In genomic region chr1:53411541-53412152, GRCh38 we compare ENCODE assay signal across 22 cellular contexts. TPM values are rescaled to one million over a fixed set of nuclear protein-coding genes. Genes with fewer than 3 reads are reported as not detected.
DNase-seq lines count a peak whose midpoint lies in the region; ATAC-seq, FAIRE-seq and TF ChIP-seq lines count a peak whose summit lies in the region.
"Had no signal": no experiment of that assay in that cellular context is flagged by ENCODE, and none has a peak within 500 bp of the region (broad histone marks: within the 10 kb centered on the region; RNA-seq: fewer than 3 reads in every experiment).

No MANE protein-coding gene starts in this region.

- no peak for TF ChIP-seq CTCF in CD8-positive, alpha-beta T cell (IDR thresholded peaks at IDR 0.05)
- no peak for TF ChIP-seq CTCF in HFFc6 (IDR thresholded peaks at IDR 0.05)

- peak overlapping the region; percentile 19 for H3K4me3 Mint-ChIP-seq in CD8-positive, alpha-beta T cell
- H3K4me3 Mint-ChIP-seq in HFFc6 = peak overlapping the region; percentile 3; the same call in 1 of the 2 replicates
- H3K4me3 Mint-ChIP-seq in activated naive CD4-positive, alpha-beta T cell treated with anti-CD3 and anti-CD28 coated beads, Interleukin-2, amount 10 ng/mL, durations not matched to agents 7 days and 5 days = no peak overlapping the region
- peak overlapping the region in 4 of 10 donors; percentile 24 to 52 (median 30) for H3K4me3 Mint-ChIP-seq in naive thymus-derived CD8-positive, alpha-beta T cell

- H3K9me3 ChIP-seq in CD8-positive, alpha-beta T cell (ENCODE audit: low read length) = no peaks in the 10 kb centered on the region
- no peaks in the 10 kb centered on the region for H3K9me3 ChIP-seq in HAP-1
- H3K9me3 ChIP-seq in small intestine (ENCODE audit: control insufficient read depth, low read depth) = no peaks in the 10 kb centered on the region
- H3K9me3 ChIP-seq: mucosa of descending colon, psoas muscle had no signal

- ATAC-seq in CD8-positive, alpha-beta T cell = no peak
- no peak for ATAC-seq in naive thymus-derived CD8-positive, alpha-beta T cell
- no peak for ATAC-seq in GM21723 (IDR thresholded peaks at IDR 0.05; ENCODE audit: unreplicated experiment)
- ATAC-seq: mucosa of descending colon, psoas muscle had no signal

- CTCF ChIA-PET in CD8-positive, alpha-beta T cell (lab: Charles Lee) = interaction anchor here (10.5 kb wide), 1 partner anchor 16 kb away, joined by 95 read pairs; no protein-coding TSS in a partner anchor
- CTCF ChIA-PET in activated naive CD4-positive, alpha-beta T cell treated with anti-CD3 and anti-CD28 coated beads, Interleukin-2, amount 10 ng/mL, durations not matched to agents 7 days and 5 days (lab: Charles Lee) = interaction anchor here (0.6 to 2.7 kb wide), 3 partner anchors 18 to 1533 kb away, joined by 3 to 23 read pairs (median 16); no protein-coding TSS in a partner anchor

- 81 to 86% (median 84%) methylated on average over 5 of the region's 5 CpGs for WGBS in small intestine, 3 donors

- POLR2A ChIA-PET in CD8-positive, alpha-beta T cell (lab: Charles Lee) = no interaction called here
- POLR2A ChIA-PET in naive thymus-derived CD8-positive, alpha-beta T cell (lab: Charles Lee) = no interaction called here

- peaks cover 68% of the 10 kb centered on the region for H3K4me1 Mint-ChIP-seq in CD8-positive, alpha-beta T cell (ENCODE audit: low read depth)
- H3K4me1 Mint-ChIP-seq in HFFc6 (ENCODE audit: low read depth) = peaks cover 57% of the 10 kb centered on the region
- peaks cover 42% of the 10 kb centered on the region for H3K4me1 Mint-ChIP-seq in activated naive CD4-positive, alpha-beta T cell treated with anti-CD3 and anti-CD28 coated beads, Interleukin-2, amount 10 ng/mL, durations not matched to agents 7 days and 5 days
- peaks cover 19 to 58% (median 51%) of the 10 kb centered on the region in 4 donors for H3K4me1 Mint-ChIP-seq in naive thymus-derived CD8-positive, alpha-beta T cell

- in situ Hi-C loops in HAP-1 (cut with MboI; ENCODE audit: low sequenced_read_pairs) = no loop called here

- H3K36me3 Mint-ChIP-seq in CD8-positive, alpha-beta T cell = no peaks in the 10 kb centered on the region
- H3K36me3 Mint-ChIP-seq in HFFc6 (ENCODE audit: low read depth) = no peaks in the 10 kb centered on the region
- no peaks in the 10 kb centered on the region for H3K36me3 Mint-ChIP-seq in activated naive CD4-positive, alpha-beta T cell treated with anti-CD3 and anti-CD28 coated beads, Interleukin-2, amount 10 ng/mL, durations not matched to agents 7 days and 5 days
- H3K36me3 Mint-ChIP-seq in naive thymus-derived CD8-positive, alpha-beta T cell = no peaks in the 10 kb centered on the region

- peaks cover 38% of the 10 kb centered on the region for H3K4me1 ChIP-seq in CD8-positive, alpha-beta T cell (ENCODE audit: insufficient read depth, low read length)
- peaks cover 9% of the 10 kb centered on the region for H3K4me1 ChIP-seq in HAP-1
- no peaks in the 10 kb centered on the region for H3K4me1 ChIP-seq in small intestine (ENCODE audit: control insufficient read depth in 2 of 2, insufficient read depth in 1 of 2, low read depth in 1 of 2, low read length in 1 of 2)
- H3K4me1 ChIP-seq: psoas muscle had no signal

- no peaks in the 10 kb centered on the region for H3K27me3 Mint-ChIP-seq in CD8-positive, alpha-beta T cell (ENCODE audit: low read depth)
- H3K27me3 Mint-ChIP-seq in HFFc6 (ENCODE audit: insufficient read depth) = peaks cover 29% of the 10 kb centered on the region
- H3K27me3 Mint-ChIP-seq in activated naive CD4-positive, alpha-beta T cell treated with anti-CD3 and anti-CD28 coated beads, Interleukin-2, amount 10 ng/mL, durations not matched to agents 7 days and 5 days = peaks cover 8% of the 10 kb centered on the region
- no peaks in the 10 kb centered on the region for H3K27me3 Mint-ChIP-seq in naive thymus-derived CD8-positive, alpha-beta T cell

- H3K27me3 ChIP-seq in CD8-positive, alpha-beta T cell (ENCODE audit: insufficient read depth, low read length) = no peaks in the 10 kb centered on the region
- H3K27me3 ChIP-seq in HAP-1 (ENCODE audit: low read depth) (no peaks in the 10 kb centered on the region), small intestine (ENCODE audit: control insufficient read depth in 2 of 2, insufficient read depth in 2 of 2, low read length in 2 of 2) (no peaks in the 10 kb centered on the region)

- no peak overlapping the region for H3K4me3 ChIP-seq in CD8-positive, alpha-beta T cell (ENCODE audit: low read depth, low read length)
- H3K4me3 ChIP-seq in HAP-1 (no peak overlapping the region), small intestine (ENCODE audit: low read depth in 1 of 2, low read length in 2 of 2) (no peak overlapping the region)
- H3K4me3 ChIP-seq: mucosa of descending colon, psoas muscle had no signal

- intact Hi-C loops in CD8-positive, alpha-beta T cell (cut with DNase I, micrococcal nuclease) = loop anchor here in 1 of 2 experiments (2.0 kb wide), 1 partner anchor 85 kb away; no protein-coding TSS in a partner anchor

- no peak for DNase-seq in CD8-positive, alpha-beta T cell
- no peak for DNase-seq in HFFc6
- DNase-seq in activated naive CD4-positive, alpha-beta T cell treated with anti-CD3 and anti-CD28 coated beads, Interleukin-2, amount 10 ng/mL, durations not matched to agents 7 days and 5 days = no peak
- DNase-seq in naive thymus-derived CD8-positive, alpha-beta T cell = no peak
- no peak for DNase-seq in HAP-1 (ENCODE audit: low spot score in 2 of 2)
- no peak for DNase-seq in small intestine
- no peak for DNase-seq in LoVo (ENCODE audit: low spot score)
- DNase-seq: activated gamma-delta T cell; C1 segment of cervical spinal cord; central memory CD4-positive, alpha-beta T cell; GF-D8; mucosa of descending colon; NCI-H2107; NK-92 treated with Interleukin-12 subunit alpha and Interleukin-12 subunit beta, amount 100 ng/mL, for 24 hours; psoas muscle; SIG-M5; stimulated activated CD4-positive, alpha-beta T cell treated with anti-CD3 and anti-CD28 coated beads, Interleukin-4, amount 100 ng/mL, for 24 hours; stimulated activated naive CD4-positive, alpha-beta T cell treated with Interleukin-2 at 50 U/mL for 16 hours had no signal

- peak overlapping the region; percentile 97 for H3K27ac Mint-ChIP-seq in CD8-positive, alpha-beta T cell
- no peak overlapping the region; the same call in 1 of the 2 replicates for H3K27ac Mint-ChIP-seq in HFFc6
- peak overlapping the region; percentile 99 for H3K27ac Mint-ChIP-seq in activated naive CD4-positive, alpha-beta T cell treated with anti-CD3 and anti-CD28 coated beads, Interleukin-2, amount 10 ng/mL, durations not matched to agents 7 days and 5 days
- peak overlapping the region; percentile 75 to 96 (median 90) for H3K27ac Mint-ChIP-seq in naive thymus-derived CD8-positive, alpha-beta T cell

- no peak overlapping the region for H3K27ac ChIP-seq in CD8-positive, alpha-beta T cell (ENCODE audit: low read depth, low read length)
- peak overlapping the region in 1 of 2 donors; percentile 44 for H3K27ac ChIP-seq in small intestine (ENCODE audit: low read depth in 1 of 2, low read length in 1 of 2)
- H3K27ac ChIP-seq: HL-60, psoas muscle had no signal

- no peak for FAIRE-seq in small intestine (lab: Jason Lieb, UNC)
- FAIRE-seq: GM19239 had no signal

- H3K36me3 ChIP-seq in CD8-positive, alpha-beta T cell (ENCODE audit: insufficient read depth, low read length) = no peaks in the 10 kb centered on the region
- H3K36me3 ChIP-seq in HAP-1 (replicated peaks) = no peaks in the 10 kb centered on the region
- no peaks in the 10 kb centered on the region for H3K36me3 ChIP-seq in small intestine (ENCODE audit: control insufficient read depth in 2 of 2, insufficient read depth in 2 of 2, low read length in 2 of 2)

- no peaks in the 10 kb centered on the region for H3K9me3 Mint-ChIP-seq in CD8-positive, alpha-beta T cell
- no peaks in the 10 kb centered on the region for H3K9me3 Mint-ChIP-seq in HFFc6
- no peaks in the 10 kb centered on the region for H3K9me3 Mint-ChIP-seq in activated naive CD4-positive, alpha-beta T cell treated with anti-CD3 and anti-CD28 coated beads, Interleukin-2, amount 10 ng/mL, durations not matched to agents 7 days and 5 days
- no peaks in the 10 kb centered on the region for H3K9me3 Mint-ChIP-seq in naive thymus-derived CD8-positive, alpha-beta T cell

RNA-seq across cellular contexts. Expression of gene DMRTB1, which starts 47.6 kb away (rescaled TPM):
- total RNA-seq in CD8-positive, alpha-beta T cell = not detected
- not detected for total RNA-seq in HFFc6 (2021; fragmentation: NEBNext Ultra II Directional; extraction: Animal tissue kit (Norgen Biotek cat#: 25700))
- not detected for total RNA-seq in naive thymus-derived CD8-positive, alpha-beta T cell
- polyA plus RNA-seq in naive thymus-derived CD8-positive, alpha-beta T cell = not detected
- not detected for polyA plus RNA-seq in small intestine
- total RNA-seq: kidney epithelial cell, mucosa of descending colon, psoas muscle had no signal
- polyA plus RNA-seq: psoas muscle had no signal
